22 cellular contexts compared by ENCODE assay signal in genomic region chr4:153267013-153267412, GRCh38.
DNase-seq lines count a peak whose midpoint lies in the region; ATAC-seq and TF ChIP-seq lines count a peak whose summit lies in the region.
"Had no signal": no experiment of that assay in that cellular context is flagged by ENCODE, and none has a peak within 500 bp of the region (broad histone marks: within the 10 kb centered on the region; RNA-seq: fewer than 3 reads in every experiment).

No MANE protein-coding gene starts in this region.

- 78 to 88% methylated on average over 3 of the region's 3 CpGs for WGBS in esophagus squamous epithelium, 2 donors

- no peaks in the 10 kb centered on the region for H3K36me3 Mint-ChIP-seq in activated CD8-positive, alpha-beta T cell treated with anti-CD3 and anti-CD28 coated beads for 36 hours (ENCODE audit: low read depth)
- H3K36me3 Mint-ChIP-seq: activated naive CD8-positive, alpha-beta T cell treated with anti-CD3 and anti-CD28 coated beads for 36 hours had no signal

- intact Hi-C loops in esophagus squamous epithelium (cut with DNase I) (no loop called here), gastrocnemius medialis (cut with DNase I; ENCODE audit: low total_unique reads) (no loop called here)
- intact Hi-C loops in activated CD8-positive, alpha-beta T cell treated with anti-CD3 and anti-CD28 coated beads for 36 hours (cut with micrococcal nuclease): no loop called here

- no peaks in the 10 kb centered on the region for H3K9me3 Mint-ChIP-seq in activated CD8-positive, alpha-beta T cell treated with anti-CD3 and anti-CD28 coated beads for 36 hours
- H3K9me3 Mint-ChIP-seq: memory B cell; stimulated activated naive CD8-positive, alpha-beta T cell treated with anti-CD3 and anti-CD28 coated beads, Interleukin-15, Interleukin-2, amounts not matched to agents 100 ng/mL and 50 ng/mL, for 24 hours had no signal

- TF ChIP-seq CTCF in AG04450 (IDR thresholded peaks at IDR 0.05; ENCODE audit: low read depth, low read length) (no peak), esophagus squamous epithelium (IDR thresholded peaks at IDR 0.05) (no peak), gastrocnemius medialis (IDR thresholded peaks at IDR 0.05 in 4 of 5, conservative IDR thresholded peaks at IDR 0.05 in 1 of 5) (no peak)
- no peak for TF ChIP-seq CTCF in activated CD8-positive, alpha-beta T cell treated with anti-CD3 and anti-CD28 coated beads for 36 hours (IDR thresholded peaks at IDR 0.05)

- no peak overlapping the region for H3K27ac Mint-ChIP-seq in activated CD8-positive, alpha-beta T cell treated with anti-CD3 and anti-CD28 coated beads for 36 hours
- H3K27ac Mint-ChIP-seq: activated naive CD8-positive, alpha-beta T cell treated with anti-CD3 and anti-CD28 coated beads for 36 hours; activated T-cell treated with anti-CD3 and anti-CD28 coated beads, Interleukin-2, amount 50 U/mL, for 24 hours; CD4-positive, alpha-beta memory T cell; memory B cell; stimulated activated naive CD8-positive, alpha-beta T cell treated with anti-CD3 and anti-CD28 coated beads, Interleukin-15, Interleukin-2, amounts not matched to agents 100 ng/mL and 50 ng/mL, for 24 hours had no signal

- DNase-seq in AG04450 (ENCODE audit: low read depth, low spot score) (peak; percentile 29), NCI-H2029 treated with DMSO at 0.1 percent for 48 hours (lab: John Stamatoyannopoulos, UW) (peak; percentile 18), fibroblast of gingiva (ENCODE audit: low read depth) (peak; percentile 69), lung microvascular endothelial cell (ENCODE audit: low read depth in 2 of 2) (peak; percentile 53 to 70), esophagus squamous epithelium (lab: John Stamatoyannopoulos, UW) (no peak), gastrocnemius medialis (no peak)
- no peak for DNase-seq in activated CD8-positive, alpha-beta T cell treated with anti-CD3 and anti-CD28 coated beads for 36 hours
- DNase-seq: activated CD4-positive, alpha-beta T cell treated with anti-CD3 and anti-CD28 coated beads, Interleukin-2, amount 50 U/mL, for 48 hours; activated naive CD8-positive, alpha-beta T cell treated with anti-CD3 and anti-CD28 coated beads for 36 hours; activated T-cell treated with anti-CD3 and anti-CD28 coated beads, Interleukin-2, amount 50 U/mL, for 24 hours; CD4-positive, alpha-beta memory T cell; central memory CD4-positive, alpha-beta T cell; effector CD8-positive, alpha-beta T cell; foreskin keratinocyte; NCI-H1436; RPMI8226; SW 1271; uterus had no signal

- no peak overlapping the region for H3K4me3 Mint-ChIP-seq in activated CD8-positive, alpha-beta T cell treated with anti-CD3 and anti-CD28 coated beads for 36 hours
- H3K4me3 Mint-ChIP-seq: activated naive CD8-positive, alpha-beta T cell treated with anti-CD3 and anti-CD28 coated beads for 36 hours; activated T-cell treated with anti-CD3 and anti-CD28 coated beads, Interleukin-2, amount 50 U/mL, for 24 hours; CD4-positive, alpha-beta memory T cell; memory B cell; stimulated activated naive CD8-positive, alpha-beta T cell treated with anti-CD3 and anti-CD28 coated beads, Interleukin-15, Interleukin-2, amounts not matched to agents 100 ng/mL and 50 ng/mL, for 24 hours had no signal

- TF ChIP-seq POLR2A in esophagus squamous epithelium (IDR thresholded peaks at IDR 0.05): no peak
- TF ChIP-seq POLR2A in gastrocnemius medialis (IDR thresholded peaks at IDR 0.05): no peak

- no peaks in the 10 kb centered on the region for H3K27me3 ChIP-seq in AG04450 (ENCODE audit: control insufficient read depth, insufficient read depth, low read length)
- H3K27me3 ChIP-seq in esophagus squamous epithelium: no peaks in the 10 kb centered on the region
- no peaks in the 10 kb centered on the region for H3K27me3 ChIP-seq in gastrocnemius medialis
- H3K27me3 ChIP-seq: foreskin keratinocyte, uterus had no signal

- POLR2A ChIA-PET in AG04450 (lab: Yijun Ruan, JAX): interaction anchor here (0.7 kb wide), 1 partner anchor 677 kb away, joined by 4 read pairs; no protein-coding TSS in a partner anchor
- POLR2A ChIA-PET in activated CD8-positive, alpha-beta T cell treated with anti-CD3 and anti-CD28 coated beads for 36 hours (lab: Charles Lee): no interaction called here

- CTCF ChIA-PET in AG04450 (lab: Charles Lee): interaction anchor here (0.6 kb wide), 1 partner anchor 12 kb away, joined by 4 read pairs; no protein-coding TSS in a partner anchor
- CTCF ChIA-PET in activated CD8-positive, alpha-beta T cell treated with anti-CD3 and anti-CD28 coated beads for 36 hours (lab: Charles Lee): no interaction called here

- no peaks in the 10 kb centered on the region; the same call in 1 of the 2 replicates for H3K9me3 ChIP-seq in AG04450 (ENCODE audit: control insufficient read depth, insufficient read depth, low read length)
- H3K9me3 ChIP-seq in esophagus squamous epithelium: peaks cover 0 to 8% (median 2%) of the 10 kb centered on the region in 3 donors
- no peaks in the 10 kb centered on the region for H3K9me3 ChIP-seq in gastrocnemius medialis
- H3K9me3 ChIP-seq: uterus had no signal

- H3K4me1 ChIP-seq in esophagus squamous epithelium (peaks cover 0 to 29% (median 9%) of the 10 kb centered on the region in 3 donors), gastrocnemius medialis (peaks cover 0 to 3% of the 10 kb centered on the region in 2 donors)
- H3K4me1 ChIP-seq: foreskin keratinocyte, uterus had no signal

- H3K27ac ChIP-seq in AG04450 (ENCODE audit: low read depth, low read length) (no peak overlapping the region), esophagus squamous epithelium (no peak overlapping the region), gastrocnemius medialis (no peak overlapping the region)
- H3K27ac ChIP-seq: foreskin keratinocyte, uterus had no signal

- H3K4me1 Mint-ChIP-seq in activated CD8-positive, alpha-beta T cell treated with anti-CD3 and anti-CD28 coated beads for 36 hours (ENCODE audit: low read depth): no peaks in the 10 kb centered on the region
- H3K4me1 Mint-ChIP-seq: memory B cell had no signal

- H3K27me3 Mint-ChIP-seq in activated CD8-positive, alpha-beta T cell treated with anti-CD3 and anti-CD28 coated beads for 36 hours: no peaks in the 10 kb centered on the region
- H3K27me3 Mint-ChIP-seq: activated naive CD8-positive, alpha-beta T cell treated with anti-CD3 and anti-CD28 coated beads for 36 hours; activated T-cell treated with anti-CD3 and anti-CD28 coated beads, Interleukin-2, amount 50 U/mL, for 24 hours; CD4-positive, alpha-beta memory T cell; memory B cell; stimulated activated naive CD8-positive, alpha-beta T cell treated with anti-CD3 and anti-CD28 coated beads, Interleukin-15, Interleukin-2, amounts not matched to agents 100 ng/mL and 50 ng/mL, for 24 hours had no signal

- in situ Hi-C loops in gastrocnemius medialis (cut with MboI; ENCODE audit: low sequenced_read_pairs in 4 of 4): no loop called here

- H3K36me3 ChIP-seq in esophagus squamous epithelium: peaks cover 0 to 5% (median 0%) of the 10 kb centered on the region in 3 donors
- H3K36me3 ChIP-seq in gastrocnemius medialis: no peaks in the 10 kb centered on the region
- H3K36me3 ChIP-seq: uterus had no signal

- no peak overlapping the region for H3K4me3 ChIP-seq in AG04450 (ENCODE audit: low read depth, low read length)
- no peak overlapping the region for H3K4me3 ChIP-seq in esophagus squamous epithelium
- H3K4me3 ChIP-seq in gastrocnemius medialis: no peak overlapping the region
- H3K4me3 ChIP-seq: HAP-1, uterus had no signal

- ATAC-seq in gastrocnemius medialis (no peak), GM21526 (IDR thresholded peaks at IDR 0.05; ENCODE audit: low FRiP score, unreplicated experiment) (no peak)
- no peak for ATAC-seq in activated CD8-positive, alpha-beta T cell treated with anti-CD3 and anti-CD28 coated beads for 36 hours
- ATAC-seq: foreskin keratinocyte had no signal

Comparison
In these comparisons a context has a peak if more than half of its experiments do, and no peak if none do; other contexts are left out.
1. DNase-seq: peak in AG04450 (single experiment), NCI-H2029 treated with DMSO at 0.1 percent for 48 hours (single experiment), fibroblast of gingiva (single experiment) and lung microvascular endothelial cell (2 of 2); none in esophagus squamous epithelium (single experiment), gastrocnemius medialis (0 of 2) and activated CD8-positive, alpha-beta T cell treated with anti-CD3 and anti-CD28 coated beads for 36 hours (single experiment).